In the genomic region with DNA sequence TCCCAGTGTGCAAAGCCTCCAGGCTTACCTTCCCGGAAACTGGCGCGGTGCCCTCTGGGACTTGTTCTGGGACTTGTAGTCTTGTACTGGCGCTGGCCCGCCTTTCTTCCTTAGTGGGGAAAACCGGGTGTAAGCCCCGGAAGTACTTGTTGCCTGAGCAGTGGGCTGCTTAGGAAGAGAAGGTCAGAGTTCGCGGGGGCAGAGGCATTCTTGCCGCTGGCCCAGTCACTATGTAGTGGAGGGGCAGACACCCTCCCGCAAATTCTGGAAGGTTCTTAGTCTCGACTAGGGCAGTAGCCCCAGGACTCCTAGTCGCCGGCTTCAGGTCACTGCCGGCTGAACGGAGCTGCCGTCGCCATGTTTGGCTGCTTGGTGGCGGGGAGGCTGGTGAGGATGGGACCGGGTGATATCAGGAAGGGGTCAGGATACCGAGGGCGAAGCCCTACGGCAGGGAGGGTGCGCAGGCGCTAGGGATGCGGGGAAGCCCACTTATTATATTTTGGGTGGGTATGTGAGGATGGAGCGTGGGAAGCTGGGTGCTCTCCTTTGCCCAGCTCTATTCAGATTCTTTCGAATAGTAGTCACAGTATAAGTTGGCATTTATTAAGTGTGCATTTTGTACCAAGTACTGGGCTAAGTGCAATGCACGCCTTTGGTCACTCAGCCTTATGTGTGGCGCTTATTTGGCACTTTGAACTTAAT, we compare ENCODE assay signal across 8 cellular contexts. TPM values are rescaled to one million over a fixed set of nuclear protein-coding genes. Genes with fewer than 3 reads are reported as not detected.
DNase-seq lines count a peak whose midpoint lies in the region; ATAC-seq lines count a peak whose summit lies in the region.

A gene with protein sequence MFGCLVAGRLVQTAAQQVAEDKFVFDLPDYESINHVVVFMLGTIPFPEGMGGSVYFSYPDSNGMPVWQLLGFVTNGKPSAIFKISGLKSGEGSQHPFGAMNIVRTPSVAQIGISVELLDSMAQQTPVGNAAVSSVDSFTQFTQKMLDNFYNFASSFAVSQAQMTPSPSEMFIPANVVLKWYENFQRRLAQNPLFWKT (plus strand): TSS at position 149 of the 702 bp plus-strand sequence. CDS start 209 bp downstream, at position 358.

- H3K36me3 Mint-ChIP-seq in activated naive CD4-positive, alpha-beta T cell treated with anti-CD3 and anti-CD28 coated beads, Interleukin-2, amount 50 U/mL, for 72 hours: peaks cover 17 to 23% of the 10 kb centered on the region in 2 donors

- H3K27ac Mint-ChIP-seq in activated naive CD4-positive, alpha-beta T cell treated with anti-CD3 and anti-CD28 coated beads, Interleukin-2, amount 50 U/mL, for 72 hours: peak within 1 kb of the TSS; percentile 98 to 100

- peak; percentile 99 for ATAC-seq in HG02610 (IDR thresholded peaks at IDR 0.05; ENCODE audit: unreplicated experiment)
- ATAC-seq in activated naive CD4-positive, alpha-beta T cell treated with anti-CD3 and anti-CD28 coated beads, Interleukin-2, amount 50 U/mL, for 72 hours: peak; percentile 99

- H3K27ac ChIP-seq in temporal lobe (ENCODE audit: low read depth, low read length): peak within 1 kb of the TSS; percentile 83

- DNase-seq in NCI-H1092 treated with DMSO at 0.1 percent for 48 hours (lab: John Stamatoyannopoulos, UW) (peak; percentile 98), SKM-1 (lab: John Stamatoyannopoulos, UW; ENCODE audit: unreplicated experiment) (peak; percentile 82), glomerular endothelial cell (ENCODE audit: extremely low read depth, low read depth, low spot score) (peak; percentile 91), occipital lobe (lab: John Stamatoyannopoulos, UW) (peak; percentile 99)
- DNase-seq in activated naive CD4-positive, alpha-beta T cell treated with anti-CD3 and anti-CD28 coated beads, Interleukin-2, amount 50 U/mL, for 72 hours (ENCODE audit: low spot score in 2 of 2): peak; percentile 85 to 91

- H3K4me3 ChIP-seq in GM08714 (ENCODE audit: low read length): peak within 1 kb of the TSS; percentile 85

- no peaks in the 10 kb centered on the region for H3K9me3 Mint-ChIP-seq in activated naive CD4-positive, alpha-beta T cell treated with anti-CD3 and anti-CD28 coated beads, Interleukin-2, amount 50 U/mL, for 72 hours

RNA-seq across cellular contexts. Expression of the gene that starts here (rescaled TPM):
- 10 to 100 TPM; 41.5 to 47.8 TPM for total RNA-seq in activated naive CD4-positive, alpha-beta T cell treated with anti-CD3 and anti-CD28 coated beads, Interleukin-2, amount 50 U/mL, for 72 hours
- 31.8 and 46.5 TPM in 2 replicates for total RNA-seq in glomerular endothelial cell
- 57.9 TPM for total RNA-seq in occipital lobe
- total RNA-seq in temporal lobe: 35.4 TPM

Comparison
In these comparisons a context has a peak if more than half of its experiments do, and no peak if none do; other contexts are left out.
1. Peak in every context shown above with its lines: DNase-seq, ATAC-seq, H3K4me3 ChIP-seq and H3K27ac ChIP-seq.